ENCODE assay signal across 1 cellular context in the genomic region with DNA sequence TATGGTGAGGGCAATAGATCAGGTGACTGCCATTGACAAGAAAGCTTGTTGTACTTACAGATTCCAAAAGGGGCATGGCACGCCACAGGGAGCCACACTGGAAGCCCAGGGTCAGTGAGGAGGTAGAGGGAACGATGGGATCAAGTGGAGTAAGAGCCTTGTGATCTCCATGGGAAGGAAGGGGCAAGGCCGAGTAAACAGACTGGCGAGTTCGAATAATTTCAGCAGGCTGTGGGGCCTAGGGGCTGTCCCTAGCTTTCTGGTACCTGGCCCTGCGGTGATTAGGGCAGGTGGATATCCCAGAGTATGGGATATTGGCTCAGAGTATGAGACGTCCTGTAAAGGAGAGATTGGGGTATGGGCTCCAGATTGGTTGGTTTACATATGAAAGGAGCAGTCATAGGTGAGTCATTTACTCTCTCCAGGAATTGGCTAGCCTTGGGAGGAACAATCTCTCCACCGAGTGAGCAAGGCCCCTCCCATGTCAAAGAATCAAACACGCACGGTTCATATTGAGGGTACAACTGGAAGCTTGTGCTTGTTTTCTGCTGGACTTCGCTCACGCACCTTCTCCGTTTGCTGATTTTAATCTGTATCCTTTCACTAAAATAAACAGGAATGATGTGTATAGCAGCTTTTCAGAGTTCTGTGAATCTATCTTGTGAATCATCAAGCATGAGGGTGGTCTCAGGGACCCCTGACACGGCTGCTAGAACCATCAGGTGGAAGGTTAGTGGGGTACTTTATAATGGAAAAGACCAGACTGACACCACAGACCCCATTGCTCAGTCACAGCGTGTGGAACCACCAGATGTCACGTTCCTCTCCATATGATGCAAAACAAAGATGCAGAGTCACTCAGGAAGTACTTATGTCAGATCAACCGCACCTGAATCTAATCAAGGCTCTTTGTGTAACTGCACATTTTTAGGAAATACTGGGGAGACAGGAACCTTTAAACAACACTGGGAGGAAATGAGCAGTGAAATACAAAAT.
TF ChIP-seq lines count a peak whose summit lies in the region.

No MANE protein-coding gene starts in this region.

TF ChIP-seq in K562, 482 proteins besides CTCF, POLR2A, EP300 and RAD21 (continued from another document):
- TF ChIP-seq, protein P1, sequence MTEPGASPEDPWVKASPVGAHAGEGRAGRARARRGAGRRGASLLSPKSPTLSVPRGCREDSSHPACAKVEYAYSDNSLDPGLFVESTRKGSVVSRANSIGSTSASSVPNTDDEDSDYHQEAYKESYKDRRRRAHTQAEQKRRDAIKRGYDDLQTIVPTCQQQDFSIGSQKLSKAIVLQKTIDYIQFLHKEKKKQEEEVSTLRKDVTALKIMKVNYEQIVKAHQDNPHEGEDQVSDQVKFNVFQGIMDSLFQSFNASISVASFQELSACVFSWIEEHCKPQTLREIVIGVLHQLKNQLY (CRISPR knock-in tag; conservative IDR thresholded peaks at IDR 0.05) = no peak
- TF ChIP-seq, protein P2, sequence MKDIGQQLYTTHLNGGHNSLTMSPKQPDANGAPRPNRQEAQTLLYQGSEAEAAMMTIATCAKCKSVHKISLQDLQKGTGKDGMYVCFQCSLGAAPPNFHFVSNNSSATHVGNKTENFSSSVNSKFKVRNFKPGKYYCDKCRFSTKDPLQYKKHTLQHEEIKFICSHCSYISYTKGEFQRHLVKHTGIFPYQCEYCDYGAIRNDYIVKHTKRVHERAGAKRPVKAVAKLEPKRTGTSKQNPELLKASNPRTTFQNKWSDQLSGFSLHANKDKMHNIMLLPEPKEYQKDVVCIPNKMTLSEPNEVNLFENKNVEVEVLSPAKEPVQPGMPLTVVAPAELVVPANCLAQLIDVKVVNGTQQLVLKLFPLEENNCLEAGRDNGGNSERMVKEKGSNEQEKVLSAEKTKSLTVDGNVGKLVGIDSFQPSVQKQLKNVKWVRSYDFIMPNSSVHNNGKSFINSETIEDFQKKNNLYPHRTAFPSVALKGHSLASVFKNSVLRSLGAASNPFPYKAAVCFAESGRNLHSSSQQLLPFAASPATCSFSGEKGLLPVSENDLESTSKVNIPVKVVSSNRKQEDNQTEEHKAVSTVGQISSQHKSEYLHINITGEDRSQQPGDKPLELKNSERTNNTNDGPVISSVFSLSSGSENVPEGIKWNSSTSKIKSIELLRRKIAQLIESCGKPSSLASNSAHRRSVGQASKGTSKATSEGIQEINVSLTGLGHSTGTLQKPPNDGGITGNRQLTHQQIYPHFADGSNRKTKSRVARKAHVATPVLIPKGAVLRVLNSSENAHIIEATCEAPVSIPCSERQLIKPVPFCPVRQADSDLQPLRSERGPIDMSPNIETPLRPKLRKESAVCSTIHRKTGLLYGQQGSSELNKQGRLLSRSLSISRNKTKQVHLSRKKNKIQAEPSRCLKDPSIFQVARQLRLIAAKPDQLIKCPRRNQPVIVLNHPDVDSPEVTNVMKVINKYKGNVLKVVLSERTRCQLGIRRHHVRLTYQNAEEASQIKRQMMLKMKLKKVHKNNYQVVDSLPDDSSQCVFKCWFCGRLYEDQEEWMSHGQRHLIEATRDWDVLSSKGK (CRISPR knock-in tag; IDR thresholded peaks at IDR 0.05) = no peak
- no peak for TF ChIP-seq ZNF143 (CRISPR knock-in tag; IDR thresholded peaks at IDR 0.05)
- no peak for TF ChIP-seq ZNF3 (CRISPR knock-in tag; IDR thresholded peaks at IDR 0.05)
- no peak for TF ChIP-seq ZNF239 (CRISPR knock-in tag; IDR thresholded peaks at IDR 0.05)
- TF ChIP-seq ZSCAN32 (CRISPR knock-in tag; IDR thresholded peaks at IDR 0.05) = no peak
- no peak for TF ChIP-seq POLR3G (IDR thresholded peaks at IDR 0.05; ENCODE audit: extremely low read depth, insufficient read length, insufficient replicate concordance)
- TF ChIP-seq KLF1 (tag; IDR thresholded peaks at IDR 0.05) = no peak
- TF ChIP-seq, protein P3, sequence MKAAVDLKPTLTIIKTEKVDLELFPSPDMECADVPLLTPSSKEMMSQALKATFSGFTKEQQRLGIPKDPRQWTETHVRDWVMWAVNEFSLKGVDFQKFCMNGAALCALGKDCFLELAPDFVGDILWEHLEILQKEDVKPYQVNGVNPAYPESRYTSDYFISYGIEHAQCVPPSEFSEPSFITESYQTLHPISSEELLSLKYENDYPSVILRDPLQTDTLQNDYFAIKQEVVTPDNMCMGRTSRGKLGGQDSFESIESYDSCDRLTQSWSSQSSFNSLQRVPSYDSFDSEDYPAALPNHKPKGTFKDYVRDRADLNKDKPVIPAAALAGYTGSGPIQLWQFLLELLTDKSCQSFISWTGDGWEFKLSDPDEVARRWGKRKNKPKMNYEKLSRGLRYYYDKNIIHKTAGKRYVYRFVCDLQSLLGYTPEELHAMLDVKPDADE (conservative IDR thresholded peaks at IDR 0.05; ENCODE audit: control insufficient read depth, low read depth, low read length) = no peak
- no peak for TF ChIP-seq ESRRA (IDR thresholded peaks at IDR 0.05; ENCODE audit: borderline replicate concordance, low read depth)
- TF ChIP-seq, protein P4, sequence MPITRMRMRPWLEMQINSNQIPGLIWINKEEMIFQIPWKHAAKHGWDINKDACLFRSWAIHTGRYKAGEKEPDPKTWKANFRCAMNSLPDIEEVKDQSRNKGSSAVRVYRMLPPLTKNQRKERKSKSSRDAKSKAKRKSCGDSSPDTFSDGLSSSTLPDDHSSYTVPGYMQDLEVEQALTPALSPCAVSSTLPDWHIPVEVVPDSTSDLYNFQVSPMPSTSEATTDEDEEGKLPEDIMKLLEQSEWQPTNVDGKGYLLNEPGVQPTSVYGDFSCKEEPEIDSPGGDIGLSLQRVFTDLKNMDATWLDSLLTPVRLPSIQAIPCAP (CRISPR knock-in tag; IDR thresholded peaks at IDR 0.05; ENCODE audit: borderline replicate concordance) = no peak
- TF ChIP-seq NCOA1 (IDR thresholded peaks at IDR 0.05; ENCODE audit: low read depth) = no peak
- TF ChIP-seq, protein P5, sequence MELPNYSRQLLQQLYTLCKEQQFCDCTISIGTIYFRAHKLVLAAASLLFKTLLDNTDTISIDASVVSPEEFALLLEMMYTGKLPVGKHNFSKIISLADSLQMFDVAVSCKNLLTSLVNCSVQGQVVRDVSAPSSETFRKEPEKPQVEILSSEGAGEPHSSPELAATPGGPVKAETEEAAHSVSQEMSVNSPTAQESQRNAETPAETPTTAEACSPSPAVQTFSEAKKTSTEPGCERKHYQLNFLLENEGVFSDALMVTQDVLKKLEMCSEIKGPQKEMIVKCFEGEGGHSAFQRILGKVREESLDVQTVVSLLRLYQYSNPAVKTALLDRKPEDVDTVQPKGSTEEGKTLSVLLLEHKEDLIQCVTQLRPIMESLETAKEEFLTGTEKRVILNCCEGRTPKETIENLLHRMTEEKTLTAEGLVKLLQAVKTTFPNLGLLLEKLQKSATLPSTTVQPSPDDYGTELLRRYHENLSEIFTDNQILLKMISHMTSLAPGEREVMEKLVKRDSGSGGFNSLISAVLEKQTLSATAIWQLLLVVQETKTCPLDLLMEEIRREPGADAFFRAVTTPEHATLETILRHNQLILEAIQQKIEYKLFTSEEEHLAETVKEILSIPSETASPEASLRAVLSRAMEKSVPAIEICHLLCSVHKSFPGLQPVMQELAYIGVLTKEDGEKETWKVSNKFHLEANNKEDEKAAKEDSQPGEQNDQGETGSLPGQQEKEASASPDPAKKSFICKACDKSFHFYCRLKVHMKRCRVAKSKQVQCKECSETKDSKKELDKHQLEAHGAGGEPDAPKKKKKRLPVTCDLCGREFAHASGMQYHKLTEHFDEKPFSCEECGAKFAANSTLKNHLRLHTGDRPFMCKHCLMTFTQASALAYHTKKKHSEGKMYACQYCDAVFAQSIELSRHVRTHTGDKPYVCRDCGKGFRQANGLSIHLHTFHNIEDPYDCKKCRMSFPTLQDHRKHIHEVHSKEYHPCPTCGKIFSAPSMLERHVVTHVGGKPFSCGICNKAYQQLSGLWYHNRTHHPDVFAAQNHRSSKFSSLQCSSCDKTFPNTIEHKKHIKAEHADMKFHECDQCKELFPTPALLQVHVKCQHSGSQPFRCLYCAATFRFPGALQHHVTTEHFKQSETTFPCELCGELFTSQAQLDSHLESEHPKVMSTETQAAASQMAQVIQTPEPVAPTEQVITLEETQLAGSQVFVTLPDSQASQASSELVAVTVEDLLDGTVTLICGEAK (IDR thresholded peaks at IDR 0.05) = no peak
- TF ChIP-seq, protein P5 (CRISPR knock-in tag; IDR thresholded peaks at IDR 0.05) = no peak
- TF ChIP-seq ZNF695 (CRISPR knock-in tag; IDR thresholded peaks at IDR 0.05) = no peak
- TF ChIP-seq CSDE1 (IDR thresholded peaks at IDR 0.05) = no peak
- no peak for TF ChIP-seq ZNF224 (CRISPR knock-in tag; IDR thresholded peaks at IDR 0.05)
- TF ChIP-seq U2AF2 (optimal IDR thresholded peaks at IDR 0.05; ENCODE audit: low read depth, low read length) = no peak
TF ChIP-seq in K562: peak in this region for 102.
